23 cellular contexts compared by ENCODE assay signal in the genomic region with DNA sequence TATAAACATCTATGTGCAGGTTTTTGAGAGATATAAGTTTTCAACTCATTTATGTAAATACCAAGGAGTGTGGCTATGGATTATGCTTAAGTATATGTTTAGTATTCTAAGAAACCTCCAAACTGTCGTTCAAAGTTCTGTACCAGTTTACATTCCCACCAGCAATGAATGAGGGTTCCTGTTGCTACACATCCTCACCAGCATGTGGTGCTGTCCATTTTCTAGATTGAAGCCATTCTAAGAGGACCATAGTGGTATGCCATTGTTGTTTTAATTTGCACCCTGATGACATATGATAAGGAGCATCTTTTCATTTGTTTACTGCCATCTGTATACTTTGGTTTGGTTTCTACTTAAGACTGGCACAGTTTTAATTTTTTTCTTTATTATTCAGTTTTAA.
"Had no signal": no experiment of that assay in that cellular context is flagged by ENCODE, and none has a peak within 500 bp of the region (broad histone marks: within the 10 kb centered on the region; RNA-seq: fewer than 3 reads in every experiment).

No MANE protein-coding gene starts in this region.

- H3K27ac Mint-ChIP-seq: activated CD4-positive, alpha-beta T cell treated with anti-CD3 and anti-CD28 coated beads for 36 hours; activated CD8-positive, alpha-beta T cell treated with anti-CD3 and anti-CD28 coated beads for 36 hours; activated naive CD4-positive, alpha-beta T cell treated with anti-CD3 and anti-CD28 coated beads, Interleukin-2, amount 10 ng/mL, durations not matched to agents 7 days and 5 days; activated naive CD8-positive, alpha-beta T cell treated with anti-CD3 and anti-CD28 coated beads for 36 hours; activated T-cell treated with anti-CD3 and anti-CD28 coated beads, Interleukin-2, amount 50 U/mL, for 72 hours; activated T-helper 2 cell treated with anti-CD3 and anti-CD28 coated beads, Interferon-gamma antibody, Interleukin-2, Interleukin-4, amounts not matched to agents 10 μg/mL and 5 μg/mL and 100 μg/mL, durations not matched to agents 14 hours and 24 hours and 36 hours had no signal

- H3K4me2 ChIP-seq: KMS-11 had no signal

- H3K36me3 Mint-ChIP-seq: activated naive CD4-positive, alpha-beta T cell treated with anti-CD3 and anti-CD28 coated beads, Interleukin-2, amount 10 ng/mL, durations not matched to agents 7 days and 5 days; activated naive CD8-positive, alpha-beta T cell treated with anti-CD3 and anti-CD28 coated beads for 36 hours had no signal

- H3K27me3 Mint-ChIP-seq: activated CD4-positive, alpha-beta T cell treated with anti-CD3 and anti-CD28 coated beads for 36 hours; activated CD8-positive, alpha-beta T cell treated with anti-CD3 and anti-CD28 coated beads for 36 hours; activated naive CD4-positive, alpha-beta T cell treated with anti-CD3 and anti-CD28 coated beads, Interleukin-2, amount 10 ng/mL, durations not matched to agents 7 days and 5 days; activated naive CD8-positive, alpha-beta T cell treated with anti-CD3 and anti-CD28 coated beads for 36 hours had no signal

- H3K9me3 Mint-ChIP-seq: activated CD8-positive, alpha-beta T cell treated with anti-CD3 and anti-CD28 coated beads for 36 hours; activated naive CD4-positive, alpha-beta T cell treated with anti-CD3 and anti-CD28 coated beads, Interleukin-2, amount 10 ng/mL, durations not matched to agents 7 days and 5 days; activated naive CD8-positive, alpha-beta T cell treated with anti-CD3 and anti-CD28 coated beads for 36 hours; activated T-cell treated with anti-CD3 and anti-CD28 coated beads, Interleukin-2, amount 50 U/mL, for 72 hours; activated T-helper 2 cell treated with anti-CD3 and anti-CD28 coated beads, Interferon-gamma antibody, Interleukin-2, Interleukin-4, amounts not matched to agents 10 μg/mL and 5 μg/mL and 100 μg/mL, durations not matched to agents 14 hours and 24 hours and 36 hours had no signal

- H3K9ac ChIP-seq: KMS-11 had no signal

- H3K4me3 Mint-ChIP-seq: activated CD4-positive, alpha-beta T cell treated with anti-CD3 and anti-CD28 coated beads for 36 hours; activated CD8-positive, alpha-beta T cell treated with anti-CD3 and anti-CD28 coated beads for 36 hours; activated naive CD4-positive, alpha-beta T cell treated with anti-CD3 and anti-CD28 coated beads, Interleukin-2, amount 10 ng/mL, durations not matched to agents 7 days and 5 days; activated naive CD8-positive, alpha-beta T cell treated with anti-CD3 and anti-CD28 coated beads for 36 hours; activated T-cell treated with anti-CD3 and anti-CD28 coated beads, Interleukin-2, amount 50 U/mL, for 72 hours had no signal

- H3K4me3 ChIP-seq: cardiac muscle cell had no signal

- H3K27ac ChIP-seq: brain microvascular endothelial cell, cardiac muscle cell, KMS-11, VCaP had no signal

- ATAC-seq: activated CD4-positive, alpha-beta T cell treated with anti-CD3 and anti-CD28 coated beads for 36 hours; activated CD8-positive, alpha-beta T cell treated with anti-CD3 and anti-CD28 coated beads for 36 hours; activated T-cell treated with anti-CD3 and anti-CD28 coated beads, Interleukin-2, amount 50 U/mL, for 72 hours; PC-3 had no signal

- H3K27me3 ChIP-seq: brain microvascular endothelial cell, cardiac muscle cell had no signal

- H3K36me3 ChIP-seq: brain microvascular endothelial cell, cardiac muscle cell had no signal

- DNase-seq: activated CD4-positive, alpha-beta T cell treated with anti-CD3 and anti-CD28 coated beads for 36 hours; activated CD4-positive, alpha-beta T cell treated with anti-CD3 and anti-CD28 coated beads, Interleukin-2, amount 50 U/mL, for 1 hour; activated CD8-positive, alpha-beta memory T cell treated with anti-CD3 and anti-CD28 coated beads, Interleukin-2, amount 50 U/mL, for 4 hours; activated CD8-positive, alpha-beta T cell treated with anti-CD3 and anti-CD28 coated beads for 36 hours; activated gamma-delta T cell treated with Interleukin-2 at 50 U/mL for 16 hours; activated naive CD4-positive, alpha-beta T cell treated with anti-CD3 and anti-CD28 coated beads, Interleukin-2, amount 10 ng/mL, durations not matched to agents 7 days and 5 days; activated naive CD8-positive, alpha-beta T cell treated with anti-CD3 and anti-CD28 coated beads for 36 hours; activated T-cell treated with anti-CD3 and anti-CD28 coated beads, Interleukin-2, amount 50 U/mL, for 72 hours; brain microvascular endothelial cell; cerebellar nuclear complex; NCI-H1048; NCI-H1930; NCI-H2171; NCI-H226; NCI-H526 treated with DMSO at 0.1 percent for 48 hours; NCI-H82; PC-3; SHP77; T-helper 1 cell had no signal

- H3K4me1 Mint-ChIP-seq: activated naive CD4-positive, alpha-beta T cell treated with anti-CD3 and anti-CD28 coated beads, Interleukin-2, amount 10 ng/mL, durations not matched to agents 7 days and 5 days; activated naive CD8-positive, alpha-beta T cell treated with anti-CD3 and anti-CD28 coated beads for 36 hours had no signal
